In the genomic region with DNA sequence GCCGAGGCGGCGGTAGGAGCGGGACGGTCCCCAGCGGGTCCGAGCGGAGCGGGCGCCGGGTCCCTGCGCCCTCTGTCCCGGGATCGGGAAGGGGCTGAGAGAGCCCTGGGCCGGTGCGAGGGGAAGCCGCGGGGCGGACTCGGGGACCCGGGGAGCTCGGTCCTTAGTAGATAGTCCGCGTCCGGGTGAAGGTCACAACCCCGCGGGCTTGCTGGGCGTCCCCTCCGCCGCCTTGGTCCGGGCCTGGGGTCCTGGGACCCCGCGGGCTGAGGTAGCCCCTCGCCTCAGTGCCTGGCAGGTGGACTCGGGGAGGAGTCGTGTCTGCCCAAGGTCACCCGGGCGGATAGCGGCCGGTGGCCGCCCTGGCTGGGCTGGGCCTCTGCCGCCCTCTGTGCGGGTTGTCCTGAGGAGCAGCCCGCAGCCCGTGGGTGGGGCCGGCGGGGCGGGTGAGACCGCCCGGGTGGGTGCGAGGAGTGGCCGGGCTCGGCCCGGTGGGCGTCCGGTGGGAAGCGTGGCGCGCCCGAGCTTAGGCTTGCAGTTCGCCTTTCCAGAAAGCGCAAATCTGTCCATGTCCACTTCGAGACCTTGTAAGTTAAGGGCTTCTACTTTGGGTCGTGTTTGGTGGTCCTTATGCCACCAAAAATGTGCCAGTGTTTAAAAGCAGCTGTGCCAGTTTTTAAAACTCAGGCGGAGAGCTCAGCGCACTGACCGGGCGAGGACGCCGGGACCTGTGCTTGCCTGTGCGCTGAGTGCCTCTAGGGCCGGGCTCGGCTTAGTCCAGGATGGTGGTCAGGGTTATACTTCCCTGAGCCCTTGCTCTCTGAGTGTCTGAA, we compare ENCODE assay signal across 1 cellular context.
TF ChIP-seq lines count a peak whose summit lies in the region.

No MANE protein-coding gene starts in this region.

TF ChIP-seq in HepG2, 621 proteins besides CTCF, POLR2A, EP300 and RAD21 (continued from another document and continues in another):
- TF ChIP-seq, protein P1, sequence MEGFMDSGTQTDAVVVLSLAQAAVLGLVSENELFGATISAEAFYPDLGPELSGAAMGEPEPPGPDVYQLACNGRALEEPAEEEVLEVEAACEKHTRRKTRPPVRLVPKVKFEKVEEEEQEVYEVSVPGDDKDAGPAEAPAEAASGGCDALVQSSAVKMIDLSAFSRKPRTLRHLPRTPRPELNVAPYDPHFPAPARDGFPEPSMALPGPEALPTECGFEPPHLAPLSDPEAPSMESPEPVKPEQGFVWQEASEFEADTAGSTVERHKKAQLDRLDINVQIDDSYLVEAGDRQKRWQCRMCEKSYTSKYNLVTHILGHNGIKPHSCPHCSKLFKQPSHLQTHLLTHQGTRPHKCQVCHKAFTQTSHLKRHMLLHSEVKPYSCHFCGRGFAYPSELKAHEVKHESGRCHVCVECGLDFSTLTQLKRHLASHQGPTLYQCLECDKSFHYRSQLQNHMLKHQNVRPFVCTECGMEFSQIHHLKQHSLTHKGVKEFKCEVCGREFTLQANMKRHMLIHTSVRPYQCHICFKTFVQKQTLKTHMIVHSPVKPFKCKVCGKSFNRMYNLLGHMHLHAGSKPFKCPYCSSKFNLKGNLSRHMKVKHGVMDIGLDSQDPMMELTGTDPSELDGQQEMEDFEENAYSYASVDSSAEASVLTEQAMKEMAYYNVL (CRISPR knock-in tag; IDR thresholded peaks at IDR 0.05; ENCODE audit: borderline replicate concordance) = no peak
- no peak for TF ChIP-seq NKX3-1 (CRISPR knock-in tag; IDR thresholded peaks at IDR 0.05)
- TF ChIP-seq ZNF333 (CRISPR knock-in tag; IDR thresholded peaks at IDR 0.05; ENCODE audit: borderline replicate concordance) = no peak
- TF ChIP-seq, protein P2, sequence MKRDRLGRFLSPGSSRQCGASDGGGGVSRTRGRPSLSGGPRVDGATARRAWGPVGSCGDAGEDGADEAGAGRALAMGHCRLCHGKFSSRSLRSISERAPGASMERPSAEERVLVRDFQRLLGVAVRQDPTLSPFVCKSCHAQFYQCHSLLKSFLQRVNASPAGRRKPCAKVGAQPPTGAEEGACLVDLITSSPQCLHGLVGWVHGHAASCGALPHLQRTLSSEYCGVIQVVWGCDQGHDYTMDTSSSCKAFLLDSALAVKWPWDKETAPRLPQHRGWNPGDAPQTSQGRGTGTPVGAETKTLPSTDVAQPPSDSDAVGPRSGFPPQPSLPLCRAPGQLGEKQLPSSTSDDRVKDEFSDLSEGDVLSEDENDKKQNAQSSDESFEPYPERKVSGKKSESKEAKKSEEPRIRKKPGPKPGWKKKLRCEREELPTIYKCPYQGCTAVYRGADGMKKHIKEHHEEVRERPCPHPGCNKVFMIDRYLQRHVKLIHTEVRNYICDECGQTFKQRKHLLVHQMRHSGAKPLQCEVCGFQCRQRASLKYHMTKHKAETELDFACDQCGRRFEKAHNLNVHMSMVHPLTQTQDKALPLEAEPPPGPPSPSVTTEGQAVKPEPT (CRISPR knock-in tag; IDR thresholded peaks at IDR 0.05; ENCODE audit: low read depth) = no peak
- TF ChIP-seq ZBTB38 (CRISPR knock-in tag; IDR thresholded peaks at IDR 0.05) = no peak
- peak; percentile 40; the same call in 1 of the 2 replicates for TF ChIP-seq ZBTB42 (CRISPR knock-in tag; IDR thresholded peaks at IDR 0.05)
- TF ChIP-seq ZNF605 (CRISPR knock-in tag; IDR thresholded peaks at IDR 0.05) = no peak
- no peak for TF ChIP-seq LCORL (IDR thresholded peaks at IDR 0.05)
- no peak for TF ChIP-seq LCORL (CRISPR knock-in tag; IDR thresholded peaks at IDR 0.05)
- TF ChIP-seq DMAP1 (CRISPR knock-in tag; IDR thresholded peaks at IDR 0.05) = no peak
- peak; percentile 54; the same call in 1 of the 2 replicates for TF ChIP-seq HDAC1 (CRISPR knock-in tag; IDR thresholded peaks at IDR 0.05)
- TF ChIP-seq, protein P3, sequence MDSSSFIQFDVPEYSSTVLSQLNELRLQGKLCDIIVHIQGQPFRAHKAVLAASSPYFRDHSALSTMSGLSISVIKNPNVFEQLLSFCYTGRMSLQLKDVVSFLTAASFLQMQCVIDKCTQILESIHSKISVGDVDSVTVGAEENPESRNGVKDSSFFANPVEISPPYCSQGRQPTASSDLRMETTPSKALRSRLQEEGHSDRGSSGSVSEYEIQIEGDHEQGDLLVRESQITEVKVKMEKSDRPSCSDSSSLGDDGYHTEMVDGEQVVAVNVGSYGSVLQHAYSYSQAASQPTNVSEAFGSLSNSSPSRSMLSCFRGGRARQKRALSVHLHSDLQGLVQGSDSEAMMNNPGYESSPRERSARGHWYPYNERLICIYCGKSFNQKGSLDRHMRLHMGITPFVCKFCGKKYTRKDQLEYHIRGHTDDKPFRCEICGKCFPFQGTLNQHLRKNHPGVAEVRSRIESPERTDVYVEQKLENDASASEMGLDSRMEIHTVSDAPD (CRISPR knock-in tag; IDR thresholded peaks at IDR 0.05) = no peak
- TF ChIP-seq DR1 (CRISPR knock-in tag; IDR thresholded peaks at IDR 0.05) = no peak
- TF ChIP-seq ZNF224 (CRISPR knock-in tag; IDR thresholded peaks at IDR 0.05) = 0 out of 2 replicates have a peak, but pooled peaks have one; percentile 60
- no peak; the same call in 1 of the 2 replicates for TF ChIP-seq POLR2G (IDR thresholded peaks at IDR 0.05; ENCODE audit: low read depth, low read length)
- TF ChIP-seq TEAD3 (CRISPR knock-in tag; optimal IDR thresholded peaks at IDR 0.05; ENCODE audit: borderline replicate concordance) = no peak
- no peak for TF ChIP-seq CBX5 (CRISPR knock-in tag; IDR thresholded peaks at IDR 0.05; ENCODE audit: borderline replicate concordance)
- TF ChIP-seq, protein P4, sequence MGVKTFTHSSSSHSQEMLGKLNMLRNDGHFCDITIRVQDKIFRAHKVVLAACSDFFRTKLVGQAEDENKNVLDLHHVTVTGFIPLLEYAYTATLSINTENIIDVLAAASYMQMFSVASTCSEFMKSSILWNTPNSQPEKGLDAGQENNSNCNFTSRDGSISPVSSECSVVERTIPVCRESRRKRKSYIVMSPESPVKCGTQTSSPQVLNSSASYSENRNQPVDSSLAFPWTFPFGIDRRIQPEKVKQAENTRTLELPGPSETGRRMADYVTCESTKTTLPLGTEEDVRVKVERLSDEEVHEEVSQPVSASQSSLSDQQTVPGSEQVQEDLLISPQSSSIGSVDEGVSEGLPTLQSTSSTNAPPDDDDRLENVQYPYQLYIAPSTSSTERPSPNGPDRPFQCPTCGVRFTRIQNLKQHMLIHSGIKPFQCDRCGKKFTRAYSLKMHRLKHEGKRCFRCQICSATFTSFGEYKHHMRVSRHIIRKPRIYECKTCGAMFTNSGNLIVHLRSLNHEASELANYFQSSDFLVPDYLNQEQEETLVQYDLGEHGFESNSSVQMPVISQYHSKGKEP (CRISPR knock-in tag; IDR thresholded peaks at IDR 0.05) = no peak
- no peak for TF ChIP-seq ZNF12 (CRISPR knock-in tag; IDR thresholded peaks at IDR 0.05)
- 0 out of 2 replicates have a peak, but pooled peaks have one; percentile 19 for TF ChIP-seq ZNF678 (CRISPR knock-in tag; IDR thresholded peaks at IDR 0.05)
- TF ChIP-seq ZNF850 (CRISPR knock-in tag; conservative IDR thresholded peaks at IDR 0.05) = no peak
- TF ChIP-seq, protein P5, sequence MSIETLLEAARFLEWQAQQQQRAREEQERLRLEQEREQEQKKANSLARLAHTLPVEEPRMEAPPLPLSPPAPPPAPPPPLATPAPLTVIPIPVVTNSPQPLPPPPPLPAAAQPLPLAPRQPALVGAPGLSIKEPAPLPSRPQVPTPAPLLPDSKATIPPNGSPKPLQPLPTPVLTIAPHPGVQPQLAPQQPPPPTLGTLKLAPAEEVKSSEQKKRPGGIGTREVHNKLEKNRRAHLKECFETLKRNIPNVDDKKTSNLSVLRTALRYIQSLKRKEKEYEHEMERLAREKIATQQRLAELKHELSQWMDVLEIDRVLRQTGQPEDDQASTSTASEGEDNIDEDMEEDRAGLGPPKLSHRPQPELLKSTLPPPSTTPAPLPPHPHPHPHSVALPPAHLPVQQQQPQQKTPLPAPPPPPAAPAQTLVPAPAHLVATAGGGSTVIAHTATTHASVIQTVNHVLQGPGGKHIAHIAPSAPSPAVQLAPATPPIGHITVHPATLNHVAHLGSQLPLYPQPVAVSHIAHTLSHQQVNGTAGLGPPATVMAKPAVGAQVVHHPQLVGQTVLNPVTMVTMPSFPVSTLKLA (IDR thresholded peaks at IDR 0.05) = no peak
- TF ChIP-seq MTF2 (CRISPR knock-in tag; IDR thresholded peaks at IDR 0.05; ENCODE audit: borderline replicate concordance) = no peak
- no peak for TF ChIP-seq ZFP36L2 (CRISPR knock-in tag; IDR thresholded peaks at IDR 0.05)
- no peak for TF ChIP-seq ETV5 (CRISPR knock-in tag; IDR thresholded peaks at IDR 0.05; ENCODE audit: borderline replicate concordance)
- no peak for TF ChIP-seq ARID2 (CRISPR knock-in tag; IDR thresholded peaks at IDR 0.05; ENCODE audit: borderline replicate concordance)
- TF ChIP-seq, protein P6, sequence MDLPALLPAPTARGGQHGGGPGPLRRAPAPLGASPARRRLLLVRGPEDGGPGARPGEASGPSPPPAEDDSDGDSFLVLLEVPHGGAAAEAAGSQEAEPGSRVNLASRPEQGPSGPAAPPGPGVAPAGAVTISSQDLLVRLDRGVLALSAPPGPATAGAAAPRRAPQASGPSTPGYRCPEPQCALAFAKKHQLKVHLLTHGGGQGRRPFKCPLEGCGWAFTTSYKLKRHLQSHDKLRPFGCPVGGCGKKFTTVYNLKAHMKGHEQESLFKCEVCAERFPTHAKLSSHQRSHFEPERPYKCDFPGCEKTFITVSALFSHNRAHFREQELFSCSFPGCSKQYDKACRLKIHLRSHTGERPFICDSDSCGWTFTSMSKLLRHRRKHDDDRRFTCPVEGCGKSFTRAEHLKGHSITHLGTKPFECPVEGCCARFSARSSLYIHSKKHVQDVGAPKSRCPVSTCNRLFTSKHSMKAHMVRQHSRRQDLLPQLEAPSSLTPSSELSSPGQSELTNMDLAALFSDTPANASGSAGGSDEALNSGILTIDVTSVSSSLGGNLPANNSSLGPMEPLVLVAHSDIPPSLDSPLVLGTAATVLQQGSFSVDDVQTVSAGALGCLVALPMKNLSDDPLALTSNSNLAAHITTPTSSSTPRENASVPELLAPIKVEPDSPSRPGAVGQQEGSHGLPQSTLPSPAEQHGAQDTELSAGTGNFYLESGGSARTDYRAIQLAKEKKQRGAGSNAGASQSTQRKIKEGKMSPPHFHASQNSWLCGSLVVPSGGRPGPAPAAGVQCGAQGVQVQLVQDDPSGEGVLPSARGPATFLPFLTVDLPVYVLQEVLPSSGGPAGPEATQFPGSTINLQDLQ (CRISPR knock-in tag; IDR thresholded peaks at IDR 0.05) = peak; percentile 75; the same call in 1 of the 2 replicates
- TF ChIP-seq, protein P7, sequence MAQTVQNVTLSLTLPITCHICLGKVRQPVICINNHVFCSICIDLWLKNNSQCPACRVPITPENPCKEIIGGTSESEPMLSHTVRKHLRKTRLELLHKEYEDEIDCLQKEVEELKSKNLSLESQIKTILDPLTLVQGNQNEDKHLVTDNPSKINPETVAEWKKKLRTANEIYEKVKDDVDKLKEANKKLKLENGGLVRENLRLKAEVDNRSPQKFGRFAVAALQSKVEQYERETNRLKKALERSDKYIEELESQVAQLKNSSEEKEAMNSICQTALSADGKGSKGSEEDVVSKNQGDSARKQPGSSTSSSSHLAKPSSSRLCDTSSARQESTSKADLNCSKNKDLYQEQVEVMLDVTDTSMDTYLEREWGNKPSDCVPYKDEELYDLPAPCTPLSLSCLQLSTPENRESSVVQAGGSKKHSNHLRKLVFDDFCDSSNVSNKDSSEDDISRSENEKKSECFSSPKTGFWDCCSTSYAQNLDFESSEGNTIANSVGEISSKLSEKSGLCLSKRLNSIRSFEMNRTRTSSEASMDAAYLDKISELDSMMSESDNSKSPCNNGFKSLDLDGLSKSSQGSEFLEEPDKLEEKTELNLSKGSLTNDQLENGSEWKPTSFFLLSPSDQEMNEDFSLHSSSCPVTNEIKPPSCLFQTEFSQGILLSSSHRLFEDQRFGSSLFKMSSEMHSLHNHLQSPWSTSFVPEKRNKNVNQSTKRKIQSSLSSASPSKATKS (CRISPR knock-in tag; IDR thresholded peaks at IDR 0.05) = no peak
- TF ChIP-seq ZNF354B (CRISPR knock-in tag; IDR thresholded peaks at IDR 0.05) = no peak
- no peak for TF ChIP-seq NONO (IDR thresholded peaks at IDR 0.05)
- no peak for TF ChIP-seq NONO (CRISPR knock-in tag; conservative IDR thresholded peaks at IDR 0.05)
- TF ChIP-seq RBM22 (optimal IDR thresholded peaks at IDR 0.05; ENCODE audit: low read length) = no peak
- no peak for TF ChIP-seq NFYB (CRISPR knock-in tag; IDR thresholded peaks at IDR 0.05)
- TF ChIP-seq NCOA5 (CRISPR knock-in tag; IDR thresholded peaks at IDR 0.05) = no peak
- TF ChIP-seq KMT2B (CRISPR knock-in tag; IDR thresholded peaks at IDR 0.05) = no peak
- TF ChIP-seq SRY (CRISPR knock-in tag; IDR thresholded peaks at IDR 0.05) = no peak
- TF ChIP-seq ATF7-NPFF (CRISPR knock-in tag; IDR thresholded peaks at IDR 0.05; ENCODE audit: low read depth) = no peak
- TF ChIP-seq, protein P8, sequence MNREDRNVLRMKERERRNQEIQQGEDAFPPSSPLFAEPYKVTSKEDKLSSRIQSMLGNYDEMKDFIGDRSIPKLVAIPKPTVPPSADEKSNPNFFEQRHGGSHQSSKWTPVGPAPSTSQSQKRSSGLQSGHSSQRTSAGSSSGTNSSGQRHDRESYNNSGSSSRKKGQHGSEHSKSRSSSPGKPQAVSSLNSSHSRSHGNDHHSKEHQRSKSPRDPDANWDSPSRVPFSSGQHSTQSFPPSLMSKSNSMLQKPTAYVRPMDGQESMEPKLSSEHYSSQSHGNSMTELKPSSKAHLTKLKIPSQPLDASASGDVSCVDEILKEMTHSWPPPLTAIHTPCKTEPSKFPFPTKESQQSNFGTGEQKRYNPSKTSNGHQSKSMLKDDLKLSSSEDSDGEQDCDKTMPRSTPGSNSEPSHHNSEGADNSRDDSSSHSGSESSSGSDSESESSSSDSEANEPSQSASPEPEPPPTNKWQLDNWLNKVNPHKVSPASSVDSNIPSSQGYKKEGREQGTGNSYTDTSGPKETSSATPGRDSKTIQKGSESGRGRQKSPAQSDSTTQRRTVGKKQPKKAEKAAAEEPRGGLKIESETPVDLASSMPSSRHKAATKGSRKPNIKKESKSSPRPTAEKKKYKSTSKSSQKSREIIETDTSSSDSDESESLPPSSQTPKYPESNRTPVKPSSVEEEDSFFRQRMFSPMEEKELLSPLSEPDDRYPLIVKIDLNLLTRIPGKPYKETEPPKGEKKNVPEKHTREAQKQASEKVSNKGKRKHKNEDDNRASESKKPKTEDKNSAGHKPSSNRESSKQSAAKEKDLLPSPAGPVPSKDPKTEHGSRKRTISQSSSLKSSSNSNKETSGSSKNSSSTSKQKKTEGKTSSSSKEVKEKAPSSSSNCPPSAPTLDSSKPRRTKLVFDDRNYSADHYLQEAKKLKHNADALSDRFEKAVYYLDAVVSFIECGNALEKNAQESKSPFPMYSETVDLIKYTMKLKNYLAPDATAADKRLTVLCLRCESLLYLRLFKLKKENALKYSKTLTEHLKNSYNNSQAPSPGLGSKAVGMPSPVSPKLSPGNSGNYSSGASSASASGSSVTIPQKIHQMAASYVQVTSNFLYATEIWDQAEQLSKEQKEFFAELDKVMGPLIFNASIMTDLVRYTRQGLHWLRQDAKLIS (CRISPR knock-in tag; IDR thresholded peaks at IDR 0.05) = no peak
- TF ChIP-seq KDM5B (CRISPR knock-in tag; IDR thresholded peaks at IDR 0.05; ENCODE audit: borderline replicate concordance) = 0 out of 2 replicates have a peak, but pooled peaks have one; percentile 23
- TF ChIP-seq TBX2 (CRISPR knock-in tag; IDR thresholded peaks at IDR 0.05; ENCODE audit: borderline replicate concordance) = no peak
- TF ChIP-seq, protein P9, sequence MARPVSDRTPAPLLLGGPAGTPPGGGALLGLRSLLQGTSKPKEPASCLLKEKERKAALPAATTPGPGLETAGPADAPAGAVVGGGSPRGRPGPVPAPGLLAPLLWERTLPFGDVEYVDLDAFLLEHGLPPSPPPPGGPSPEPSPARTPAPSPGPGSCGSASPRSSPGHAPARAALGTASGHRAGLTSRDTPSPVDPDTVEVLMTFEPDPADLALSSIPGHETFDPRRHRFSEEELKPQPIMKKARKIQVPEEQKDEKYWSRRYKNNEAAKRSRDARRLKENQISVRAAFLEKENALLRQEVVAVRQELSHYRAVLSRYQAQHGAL (CRISPR knock-in tag; IDR thresholded peaks at IDR 0.05; ENCODE audit: not compliant biosample characterization) = no peak
- no peak for TF ChIP-seq CREB1 (IDR thresholded peaks at IDR 0.05)
- TF ChIP-seq CREB1 (CRISPR knock-in tag; IDR thresholded peaks at IDR 0.05) = no peak
- TF ChIP-seq MTA3 (CRISPR knock-in tag; IDR thresholded peaks at IDR 0.05) = no peak
